Comparison of ENCODE assay signal across 8 cellular contexts in the genomic region with DNA sequence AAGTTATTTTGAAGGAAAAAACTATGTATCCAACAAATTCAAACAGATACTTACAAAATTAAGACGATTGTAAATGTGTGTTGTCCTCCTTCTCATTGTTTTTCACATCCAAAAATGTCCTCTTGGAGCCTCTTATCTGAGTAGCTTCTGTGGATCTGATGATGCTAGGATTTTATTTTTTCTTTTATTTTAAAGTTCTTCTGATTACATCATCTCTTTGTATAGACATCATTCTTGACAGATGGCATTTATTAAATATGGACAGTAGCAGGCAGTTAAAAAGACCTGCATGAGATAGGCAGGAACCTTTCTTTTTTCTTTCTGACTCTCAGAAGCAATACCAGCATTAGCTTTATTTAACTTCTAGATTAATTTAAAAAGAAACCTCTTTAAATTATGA. TPM values are rescaled to one million over a fixed set of nuclear protein-coding genes. Genes with fewer than 3 reads are reported as not detected.
DNase-seq lines count a peak whose midpoint lies in the region; ATAC-seq and TF ChIP-seq lines count a peak whose summit lies in the region.

A gene (minus strand): TSS at position 147 of the 400 bp plus-strand sequence. CDS start 78,189 bp downstream, outside the sequence.

- no peak for TF ChIP-seq CTCF in Calu3 (IDR thresholded peaks at IDR 0.05; ENCODE audit: unreplicated experiment)
- no peak for TF ChIP-seq CTCF in endothelial cell (IDR thresholded peaks at IDR 0.05; ENCODE audit: unreplicated experiment)
- TF ChIP-seq CTCF in neural progenitor cell (IDR thresholded peaks at IDR 0.05), result no peak

- no peak within 1 kb of the TSS for H3K4me2 ChIP-seq in neural progenitor cell

- H3K36me3 ChIP-seq in neural progenitor cell, result no peaks in the 10 kb centered on the region

- no peaks in the 10 kb centered on the region for H3K27me3 Mint-ChIP-seq in Calu3 (ENCODE audit: unreplicated experiment)
- peaks cover 7% of the 10 kb centered on the region for H3K27me3 Mint-ChIP-seq in endothelial cell (ENCODE audit: unreplicated experiment)
- H3K27me3 Mint-ChIP-seq in neural progenitor cell (ENCODE audit: insufficient read depth, low read depth), result peaks cover 7% of the 10 kb centered on the region

- no peak within 1 kb of the TSS for H3K4me3 ChIP-seq in neural progenitor cell

- H3K4me1 ChIP-seq in neural progenitor cell, result no peaks in the 10 kb centered on the region

- H3K36me3 Mint-ChIP-seq in Calu3 (ENCODE audit: insufficient read depth, unreplicated experiment), result peaks cover 6% of the 10 kb centered on the region
- H3K36me3 Mint-ChIP-seq in endothelial cell (ENCODE audit: low read depth, unreplicated experiment), result no peaks in the 10 kb centered on the region
- peaks cover 2% of the 10 kb centered on the region for H3K36me3 Mint-ChIP-seq in neural progenitor cell

- H3K27ac Mint-ChIP-seq in Calu3 (ENCODE audit: unreplicated experiment) (peak within 1 kb of the TSS; percentile 69), endothelial cell (ENCODE audit: unreplicated experiment) (no peak within 1 kb of the TSS), neural progenitor cell (no peak within 1 kb of the TSS)

- no peaks in the 10 kb centered on the region for H3K9me3 ChIP-seq in neural progenitor cell (ENCODE audit: low read depth)

- no TSS peak for BruUV-seq in Calu3 (replicated peaks; lab: Mats Ljungman, UMichigan)

- H3K4me1 Mint-ChIP-seq in Calu3 (ENCODE audit: low read depth, unreplicated experiment) (peaks cover 20% of the 10 kb centered on the region), endothelial cell (ENCODE audit: unreplicated experiment) (no peaks in the 10 kb centered on the region), neural progenitor cell (no peaks in the 10 kb centered on the region)

- H3K79me2 ChIP-seq in neural progenitor cell (ENCODE audit: low read depth), result no peaks in the 10 kb centered on the region

- H2AFZ ChIP-seq in neural progenitor cell (replicated peaks), result no peak within 1 kb of the TSS

- DNase-seq in Calu3 (no peak), NCI-H69 (lab: John Stamatoyannopoulos, UW) (peak; percentile 75), endothelial cell (ENCODE audit: low spot score) (no peak), neural progenitor cell (ENCODE audit: low spot score) (no peak), SIG-M5 treated with dmso at 0.1 percent for 504 hours (lab: John Stamatoyannopoulos, UW; ENCODE audit: unreplicated experiment) (no peak), COLO668 (lab: John Stamatoyannopoulos, UW; ENCODE audit: unreplicated experiment) (no peak)

- no peak within 1 kb of the TSS for H3K9ac ChIP-seq in neural progenitor cell

- H3F3A ChIP-seq in neural progenitor cell (ENCODE audit: low read depth), result no peaks in the 10 kb centered on the region

- CTCF ChIA-PET in Calu3 (lab: Charles Lee), result interaction anchor here (0.8 to 2.2 kb wide), 4 partner anchors 13 to 46 kb away, joined by 3 to 8 read pairs (median 6); no protein-coding TSS in a partner anchor

- ATAC-seq in HG03432 (IDR thresholded peaks at IDR 0.05; ENCODE audit: unreplicated experiment) (no peak), HG02763 (IDR thresholded peaks at IDR 0.05; ENCODE audit: unreplicated experiment) (no peak)

- no peaks in the 10 kb centered on the region for H3K27me3 ChIP-seq in neural progenitor cell

- intact Hi-C loops in Calu3 (cut with micrococcal nuclease; ENCODE audit: unreplicated experiment), result no loop called here

- no peaks in the 10 kb centered on the region for H4K20me1 ChIP-seq in neural progenitor cell (ENCODE audit: low read depth)

- H3K9me3 Mint-ChIP-seq in Calu3 (ENCODE audit: low read depth, unreplicated experiment) (no peaks in the 10 kb centered on the region), endothelial cell (ENCODE audit: unreplicated experiment) (no peaks in the 10 kb centered on the region), neural progenitor cell (no peaks in the 10 kb centered on the region)

- H3K4me3 Mint-ChIP-seq in Calu3 (ENCODE audit: low read depth, unreplicated experiment), result no peak within 1 kb of the TSS
- no peak within 1 kb of the TSS for H3K4me3 Mint-ChIP-seq in endothelial cell (ENCODE audit: unreplicated experiment)
- H3K4me3 Mint-ChIP-seq in neural progenitor cell, result no peak within 1 kb of the TSS

- H3K27ac ChIP-seq in neural progenitor cell, result no peak within 1 kb of the TSS

RNA-seq across cellular contexts. Expression of the gene that starts here (rescaled TPM):
- total RNA-seq in Calu3 (2022) (124 and 143 TPM in 2 replicates), endothelial cell (ENCODE audit: unreplicated experiment) (23.6 TPM), neural progenitor cell (ENCODE audit: low replicate concordance) (67.4 and 128 TPM in 2 replicates)
